20 cellular contexts compared by ENCODE assay signal in genomic region chr11:129691154-129691553, GRCh38.
"Had no signal": no experiment of that assay in that cellular context is flagged by ENCODE, and none has a peak within 500 bp of the region (broad histone marks: within the 10 kb centered on the region; RNA-seq: fewer than 3 reads in every experiment).

No MANE protein-coding gene starts in this region.

- H3K36me3 Mint-ChIP-seq: mesothelial cell of epicardium; stimulated activated memory B cell treated with anti-CD40 and anti-IgM and Interleukin-4, amounts not matched to agents 10 μg/mL and 1 μg/mL and 100 μg/mL, for 72 hours had no signal

- H3K4me1 Mint-ChIP-seq: endodermal cell; stimulated activated memory B cell treated with anti-CD40 and anti-IgM and Interleukin-4, amounts not matched to agents 10 μg/mL and 1 μg/mL and 100 μg/mL, for 72 hours had no signal

- H3K36me3 ChIP-seq: heart left ventricle, ovary, right lobe of liver, spleen, tibial artery had no signal

- H3K9me3 Mint-ChIP-seq: endodermal cell; stimulated activated memory B cell treated with anti-CD40 and anti-IgM and Interleukin-4, amounts not matched to agents 10 μg/mL and 1 μg/mL and 100 μg/mL, for 72 hours; stimulated activated naive CD8-positive, alpha-beta T cell treated with anti-CD3 and anti-CD28 coated beads, Interleukin-15, Interleukin-2, amounts not matched to agents 100 ng/mL and 50 ng/mL, for 24 hours had no signal

- H3K27ac Mint-ChIP-seq: endodermal cell; mesothelial cell of epicardium; nephron progenitor cell; progenitor cell of endocrine pancreas; stimulated activated memory B cell treated with anti-CD40 and anti-IgM and Interleukin-4, amounts not matched to agents 10 μg/mL and 1 μg/mL and 100 μg/mL, for 72 hours; stimulated activated naive CD8-positive, alpha-beta T cell treated with anti-CD3 and anti-CD28 coated beads, Interleukin-15, Interleukin-2, amounts not matched to agents 100 ng/mL and 50 ng/mL, for 24 hours had no signal

- ATAC-seq: heart left ventricle; left lobe of liver; right lobe of liver; stimulated activated memory B cell treated with anti-CD40 and anti-IgM and Interleukin-4, amounts not matched to agents 10 μg/mL and 1 μg/mL and 100 μg/mL, for 72 hours had no signal

- H3K9me3 ChIP-seq: ovary, right lobe of liver, spleen, tibial artery had no signal

- H3K27ac ChIP-seq: coronary artery, heart left ventricle, ovary, right lobe of liver, spleen, tibial artery had no signal

- DNase-seq: effector CD4-positive, alpha-beta T cell; endodermal cell; erythroblast; foreskin melanocyte; heart left ventricle; mammary epithelial cell; nephron progenitor cell; ovary; right lobe of liver; spleen; stimulated activated CD4-positive, alpha-beta T cell treated with anti-CD3 and anti-CD28 coated beads, Interleukin-15, amount 100 ng/mL, for 24 hours; stimulated activated CD4-positive, alpha-beta T cell treated with anti-CD3 and anti-CD28 coated beads, Interleukin-1b, Interleukin-23, amount 100 ng/mL, for 48 hours; stimulated activated CD4-positive, alpha-beta T cell treated with anti-CD3 and anti-CD28 coated beads, Interleukin-4, amount 100 ng/mL, for 24 hours; tibial artery had no signal

- H3K4me3 ChIP-seq: coronary artery, heart left ventricle, ovary, right lobe of liver, spleen, tibial artery had no signal

- H3K27me3 ChIP-seq: ovary, right lobe of liver had no signal

- H3K4me3 Mint-ChIP-seq: endodermal cell; mesothelial cell of epicardium; nephron progenitor cell; stimulated activated memory B cell treated with anti-CD40 and anti-IgM and Interleukin-4, amounts not matched to agents 10 μg/mL and 1 μg/mL and 100 μg/mL, for 72 hours; stimulated activated naive CD8-positive, alpha-beta T cell treated with anti-CD3 and anti-CD28 coated beads, Interleukin-15, Interleukin-2, amounts not matched to agents 100 ng/mL and 50 ng/mL, for 24 hours had no signal
